13 cellular contexts compared by ENCODE assay signal in the genomic region with DNA sequence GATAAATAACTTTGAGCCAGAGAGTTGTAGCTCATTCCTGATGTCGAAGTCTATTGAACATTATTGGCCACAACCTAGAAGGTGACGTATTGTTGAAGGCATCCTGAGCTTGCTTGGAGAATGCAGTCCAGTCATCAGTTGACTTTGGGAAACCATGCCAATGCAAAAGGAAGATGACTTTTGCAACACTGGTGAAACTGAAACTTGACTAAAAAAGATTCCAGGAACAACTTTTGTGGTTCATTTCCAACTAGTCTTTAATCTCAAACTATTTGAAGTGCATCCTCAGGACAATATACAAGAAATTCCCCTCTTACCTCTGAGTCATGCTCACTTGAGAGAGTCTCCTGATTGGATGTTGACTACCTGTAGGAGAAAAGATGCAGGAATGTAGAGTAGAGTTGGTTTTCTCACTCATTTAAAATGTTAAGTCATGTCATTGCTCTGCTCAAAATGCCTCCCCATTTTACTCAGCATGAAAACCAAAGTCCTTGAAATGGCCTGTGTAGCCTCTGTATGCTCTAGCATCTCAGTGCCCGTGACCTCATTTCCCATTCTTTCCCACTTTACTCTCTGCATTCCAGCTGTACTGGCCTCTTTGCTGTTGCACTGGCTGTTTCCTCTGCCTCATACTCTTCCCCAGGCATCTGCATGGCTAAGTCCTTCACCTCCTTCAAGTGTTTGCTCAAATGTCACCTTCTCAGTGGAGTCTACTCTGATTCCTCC. TPM values are rescaled to one million over a fixed set of nuclear protein-coding genes. Genes with fewer than 3 reads are reported as not detected.
A peak's percentile ranks its signal among the peaks of the same experiment; 100 is the strongest.
DNase-seq lines count a peak whose midpoint lies in the region; ATAC-seq, FAIRE-seq and TF ChIP-seq lines count a peak whose summit lies in the region.
"Had no signal": no experiment of that assay in that cellular context is flagged by ENCODE, and none has a peak within 500 bp of the region (broad histone marks: within the 10 kb centered on the region; RNA-seq: fewer than 3 reads in every experiment).

No MANE protein-coding gene starts in this region.

- H3K79me2 ChIP-seq in ACC112 (ENCODE audit: control insufficient read depth, insufficient read depth, low read length, unreplicated experiment), result no peaks in the 10 kb centered on the region

- TF ChIP-seq POLR2A in GM12892 (IDR thresholded peaks at IDR 0.05; ENCODE audit: low read depth, low read length), result no peak

- no peak overlapping the region for H2AFZ ChIP-seq in ACC112 (ENCODE audit: low read length, unreplicated experiment)

- H3K4me1 ChIP-seq in ACC112 (ENCODE audit: control insufficient read depth, insufficient read depth, low read length, unreplicated experiment), result peaks cover 13% of the 10 kb centered on the region
- H3K4me1 ChIP-seq: spleen, suprapubic skin had no signal

- no peak for DNase-seq in GM12892 (ENCODE audit: insufficient read length)
- DNase-seq in T1000 (lab: John Stamatoyannopoulos, UW), result peak; percentile 1
- peak; percentile 88 for DNase-seq in glomerular visceral epithelial cell (ENCODE audit: extremely low spot score)
- no peak for DNase-seq in NCI-H1105 (lab: John Stamatoyannopoulos, UW)
- no peak for DNase-seq in left colon
- DNase-seq: anterior cingulate cortex, spleen, T-helper 9 cell had no signal

- FAIRE-seq in GM12892 (lab: Jason Lieb, UNC), result peak; percentile 85
- FAIRE-seq: K562 had no signal

- no peaks in the 10 kb centered on the region for H3K27me3 ChIP-seq in ACC112 (ENCODE audit: insufficient read depth, low read length)
- H3K27me3 ChIP-seq: spleen, suprapubic skin had no signal

- ATAC-seq in HG02642 (IDR thresholded peaks at IDR 0.05; ENCODE audit: poor library complexity, unreplicated experiment) (no peak), left colon (no peak), HG03378 (IDR thresholded peaks at IDR 0.05; ENCODE audit: unreplicated experiment) (no peak)
- ATAC-seq: K562 had no signal

- intact Hi-C loops in left colon (cut with DNase I, micrococcal nuclease), result no loop called here

- no peaks in the 10 kb centered on the region for H3K36me3 ChIP-seq in ACC112 (ENCODE audit: insufficient read depth, low read length)
- H3K36me3 ChIP-seq: suprapubic skin had no signal

- H3K27ac ChIP-seq in ACC112 (ENCODE audit: low read depth, low read length), result 0 out of 2 replicates have a peak overlapping the region, but pooled peaks have one; percentile 14
- H3K27ac ChIP-seq: suprapubic skin had no signal

- H3K4me3 ChIP-seq in ACC112 (ENCODE audit: low read depth, low read length), result no peak overlapping the region
- H3K4me3 ChIP-seq: K562, spleen, suprapubic skin had no signal

RNA-seq across cellular contexts. Expression of gene LEPR, which starts 24.4 kb away (rescaled TPM):
- polyA plus RNA-seq in GM12892 (2012; ENCODE audit: missing spikeins), result 0.76 TPM
- 1 to 10 TPM; 4.2 to 5.6 TPM for total RNA-seq in left colon

RNA-seq across cellular contexts. Expression of gene LEPROT, which starts 24.4 kb away (rescaled TPM):
- polyA plus RNA-seq in GM12892 (2012; ENCODE audit: missing spikeins), result 20.9 TPM
- 10 to 100 TPM; 59.8 to 77.1 TPM for total RNA-seq in left colon

Comparison
In these comparisons a context has a peak if more than half of its experiments do, and no peak if none do; other contexts are left out.
1. DNase-seq: peak in T1000 (single experiment) and glomerular visceral epithelial cell (single experiment); none in GM12892 (single experiment), NCI-H1105 (single experiment) and left colon (0 of 2).